18 cellular contexts compared by ENCODE assay signal in genomic region chr14:96811265-96811664, GRCh38. TPM values are rescaled to one million over a fixed set of nuclear protein-coding genes. Genes with fewer than 3 reads are reported as not detected.
DNase-seq lines count a peak whose midpoint lies in the region; FAIRE-seq and TF ChIP-seq lines count a peak whose summit lies in the region.
"Had no signal": no experiment of that assay in that cellular context is flagged by ENCODE, and none has a peak within 500 bp of the region (broad histone marks: within the 10 kb centered on the region; RNA-seq: fewer than 3 reads in every experiment).

No MANE protein-coding gene starts in this region.

- dilution Hi-C loops in keratinocyte (cut with MboI; ENCODE audit: extremely low pct_ligation_motif_present, low sequenced_read_pairs): no loop called here

- H2AFZ ChIP-seq in keratinocyte (ENCODE audit: control insufficient read depth, low read length): no peak overlapping the region

- peaks cover 88% of the 10 kb centered on the region for H3K79me2 ChIP-seq in keratinocyte (ENCODE audit: control insufficient read depth, insufficient read depth, low read length)

- peaks cover 6% of the 10 kb centered on the region for H3K4me1 ChIP-seq in keratinocyte (ENCODE audit: control insufficient read depth, extremely low read depth, insufficient read depth, low read length)

- no peaks in the 10 kb centered on the region for H4K20me1 ChIP-seq in keratinocyte (ENCODE audit: control insufficient read depth, extremely low read depth, insufficient read depth, low read length)

- H3K9me1 ChIP-seq in keratinocyte (ENCODE audit: control insufficient read depth, extremely low read depth, insufficient read depth, low read length): no peaks in the 10 kb centered on the region

- no peaks in the 10 kb centered on the region for H3K27me3 ChIP-seq in keratinocyte (ENCODE audit: control insufficient read depth, extremely low read depth, insufficient read depth, low read length)
- H3K27me3 ChIP-seq: brain microvascular endothelial cell had no signal

- H3K36me3 ChIP-seq in keratinocyte (ENCODE audit: control insufficient read depth in 2 of 2, extremely low read depth in 1 of 2, insufficient read depth in 2 of 2, low read length in 2 of 2): no peaks in the 10 kb centered on the region
- H3K36me3 ChIP-seq: brain microvascular endothelial cell had no signal

- H3K9me3 ChIP-seq in keratinocyte (ENCODE audit: control insufficient read depth, low read depth, low read length): no peaks in the 10 kb centered on the region

- TF ChIP-seq CTCF in AG09319 (IDR thresholded peaks at IDR 0.05; ENCODE audit: low read depth, low read length): no peak
- no peak for TF ChIP-seq CTCF in cardiac fibroblast (IDR thresholded peaks at IDR 0.05; ENCODE audit: low read depth, low read length)
- TF ChIP-seq CTCF in keratinocyte (optimal IDR thresholded peaks at IDR 0.05 in 1 of 3, IDR thresholded peaks at IDR 0.05 in 1 of 3, conservative IDR thresholded peaks at IDR 0.05 in 1 of 3; ENCODE audit: extremely low read depth in 1 of 3, insufficient read depth in 2 of 3, low read length in 3 of 3): no peak

- H3K4me2 ChIP-seq in keratinocyte (ENCODE audit: control insufficient read depth, extremely low read depth, insufficient read depth, low read depth, low read length): peak overlapping the region; percentile 25

- DNase-seq in AG09319 (ENCODE audit: extremely low read depth, low read depth): peak; percentile 37
- peak; percentile 34 for DNase-seq in M059J (ENCODE audit: low read depth)
- DNase-seq in cardiac fibroblast (ENCODE audit: low read depth in 2 of 2): peak; percentile 67 to 86
- peak; percentile 26 for DNase-seq in keratinocyte (ENCODE audit: low read depth, low spot score)
- no peak for DNase-seq in activated effector memory CD4-positive, alpha-beta T cell treated with anti-CD3 and anti-CD28 coated beads, Interleukin-2, amount 50 U/mL, for 16 hours
- no peak for DNase-seq in RPMI8226
- DNase-seq in D341Med (ENCODE audit: low spot score): no peak
- DNase-seq in H4 (ENCODE audit: low spot score): no peak
- DNase-seq: activated CD4-positive, alpha-beta T cell treated with anti-CD3 and anti-CD28 coated beads for 1 hour; activated CD8-positive, alpha-beta memory T cell treated with anti-CD3 and anti-CD28 coated beads, Interleukin-2, amount 50 U/mL, for 48 hours; activated naive CD4-positive, alpha-beta T cell; brain microvascular endothelial cell; naive B cell; NCI-H1417; NK-92 treated with Interleukin-12 subunit alpha and Interleukin-12 subunit beta, amount 100 ng/mL, for 24 hours; T1000 had no signal

- peak; percentile 69 for FAIRE-seq in keratinocyte (lab: Jason Lieb, UNC)
- FAIRE-seq: frontal cortex, H1 had no signal

- peak overlapping the region; percentile 45 for H3K27ac ChIP-seq in keratinocyte (ENCODE audit: control insufficient read depth, insufficient read depth, low read length)
- H3K27ac ChIP-seq: brain microvascular endothelial cell had no signal

- H3K4me3 ChIP-seq in cardiac fibroblast (replicated peaks in 1 of 2; ENCODE audit: low read depth in 2 of 2, low read length in 2 of 2) (no peak overlapping the region), keratinocyte (ENCODE audit: control insufficient read depth in 2 of 3, extremely low read depth in 1 of 3, insufficient read depth in 2 of 3, low read depth in 1 of 3, low read length in 3 of 3) (no peak overlapping the region)

- H3K9ac ChIP-seq in keratinocyte (ENCODE audit: control insufficient read depth, extremely low read depth, insufficient read depth, low read length): no peak overlapping the region

RNA-seq across cellular contexts. Expression of gene VRK1, which starts 14.1 kb away (rescaled TPM):
- 33.9 and 46.9 TPM in 2 replicates for total RNA-seq in M059J (2014; rRNA removed; shearing (Covaris generic))
- 8.6 to 27.1 TPM (median 18.6 TPM) in 3 replicates for polyA plus RNA-seq in keratinocyte
- polyA plus RNA-seq in keratinocyte (2011; ENCODE audit: low read depth): 10.6 TPM
- 9.1 and 14.1 TPM in 2 replicates for polyA plus RNA-seq in keratinocyte (2011; cell fraction: cytosol; rRNA removed)
- 11.4 and 15.6 TPM in 2 replicates for polyA plus RNA-seq in keratinocyte (2011; cell fraction: nucleus; rRNA removed)
- polyA plus RNA-seq in keratinocyte (2012; ENCODE audit: low replicate concordance): 5.9 and 19.9 TPM in 2 replicates
- 0.92 to 35.9 TPM (median 8.6 TPM) in 3 replicates for polyA minus RNA-seq in keratinocyte
- 5.6 TPM for polyA minus RNA-seq in keratinocyte (2011; cell fraction: cytosol; rRNA and poly(A)+ RNA removed)
- polyA minus RNA-seq in keratinocyte (2011; cell fraction: nucleus; rRNA and poly(A)+ RNA removed): 8.1 and 14.1 TPM in 2 replicates
- 49.9 and 83.5 TPM in 2 replicates for total RNA-seq in H4 (2014; rRNA removed; shearing (Covaris generic))

Comparison
In these comparisons a context has a peak if more than half of its experiments do, and no peak if none do; other contexts are left out.
1. DNase-seq: peak in AG09319 (single experiment), M059J (single experiment), cardiac fibroblast (2 of 2) and keratinocyte (single experiment); none in activated effector memory CD4-positive, alpha-beta T cell treated with anti-CD3 and anti-CD28 coated beads, Interleukin-2, amount 50 U/mL, for 16 hours (single experiment), RPMI8226 (single experiment), D341Med (single experiment) and H4 (single experiment).